ENCODE assay signal across 12 cellular contexts in genomic region chr5:120405291-120405864, GRCh38. TPM values are rescaled to one million over a fixed set of nuclear protein-coding genes. Genes with fewer than 3 reads are reported as not detected.
DNase-seq lines count a peak whose midpoint lies in the region; ATAC-seq, FAIRE-seq and TF ChIP-seq lines count a peak whose summit lies in the region.
"Had no signal": no experiment of that assay in that cellular context is flagged by ENCODE, and none has a peak within 500 bp of the region (broad histone marks: within the 10 kb centered on the region; RNA-seq: fewer than 3 reads in every experiment).

No MANE protein-coding gene starts in this region.

- no peak overlapping the region for H3K27ac ChIP-seq in GM23338 (ENCODE audit: low read depth)
- no peak overlapping the region; the same call in 1 of the 2 replicates for H3K27ac ChIP-seq in SJCRH30
- H3K27ac ChIP-seq: HL-60, parathyroid adenoma had no signal

- H3K4me3 Mint-ChIP-seq in GM23338 = no peak overlapping the region

- TF ChIP-seq CTCF in GM23338 (conservative IDR thresholded peaks at IDR 0.05; ENCODE audit: low read depth in 2 of 2) = no peak
- no peak for TF ChIP-seq CTCF in epithelial cell of esophagus (IDR thresholded peaks at IDR 0.05; ENCODE audit: insufficient read depth, low read depth, low read length, missing control alignments)

- H3K4me2 ChIP-seq in GM23338 (no peak overlapping the region), skeletal muscle satellite cell (ENCODE audit: low read length) (peak overlapping the region; percentile 53)

- H3K79me2 ChIP-seq in GM23338 (replicated peaks; ENCODE audit: insufficient read depth) = no peaks in the 10 kb centered on the region
- H3K79me2 ChIP-seq: parathyroid adenoma had no signal

- no peaks in the 10 kb centered on the region for H3K9me3 ChIP-seq in skeletal muscle satellite cell (replicated peaks; ENCODE audit: low read length)
- no peaks in the 10 kb centered on the region for H3K9me3 ChIP-seq in SJCRH30 (replicated peaks)

- H3K9me3 Mint-ChIP-seq in GM23338 = peaks cover 17% of the 10 kb centered on the region

- H4K20me1 ChIP-seq in GM23338 (replicated peaks; ENCODE audit: insufficient read depth) = no peaks in the 10 kb centered on the region

- H3K4me1 Mint-ChIP-seq in GM23338 = peaks cover 2% of the 10 kb centered on the region; the same call in 1 of the 3 replicates

- H3K27me3 ChIP-seq in GM23338 (ENCODE audit: insufficient read depth) (no peaks in the 10 kb centered on the region), skeletal muscle satellite cell (ENCODE audit: control insufficient read depth, insufficient read depth, low read length) (no peaks in the 10 kb centered on the region), SJCRH30 (no peaks in the 10 kb centered on the region)

- no peak overlapping the region for H3K4me3 ChIP-seq in GM23338
- no peak overlapping the region for H3K4me3 ChIP-seq in epithelial cell of esophagus (ENCODE audit: low read length)
- peak overlapping the region; percentile 34 for H3K4me3 ChIP-seq in skeletal muscle satellite cell (ENCODE audit: low read length)
- H3K4me3 ChIP-seq in SJCRH30 = no peak overlapping the region

- H2AFZ ChIP-seq in GM23338 = 0 out of 2 replicates have a peak overlapping the region, but pooled peaks have one; percentile 4
- H2AFZ ChIP-seq: parathyroid adenoma had no signal

- H3K36me3 ChIP-seq in GM23338 (ENCODE audit: insufficient read depth) = no peaks in the 10 kb centered on the region
- H3K36me3 ChIP-seq in skeletal muscle satellite cell (ENCODE audit: insufficient read depth, low read length) = no peaks in the 10 kb centered on the region
- H3K36me3 ChIP-seq in SJCRH30 = no peaks in the 10 kb centered on the region

- no peak for ATAC-seq in GM23338

- DNase-seq in GM23338 (ENCODE audit: low spot score) = no peak
- DNase-seq in NOMO-1 treated with DMSO at 0.1 percent for 48 hours (lab: John Stamatoyannopoulos, UW; ENCODE audit: unreplicated experiment) = peak; percentile 84
- peak; percentile 70 for DNase-seq in epithelial cell of esophagus (ENCODE audit: low read depth)
- DNase-seq in SJCRH30 = no peak
- no peak for DNase-seq in activated CD4-positive, alpha-beta T cell treated with anti-CD3 and anti-CD28 coated beads for 4 hours
- DNase-seq in HTR-8/SVneo (ENCODE audit: insufficient read length, low spot score) = no peak
- no peak for DNase-seq in SHP77 (lab: John Stamatoyannopoulos, UW)
- DNase-seq: activated CD4-positive, CD25-positive, alpha-beta regulatory T cell; NCI-H524 had no signal

- H3K9ac ChIP-seq in skeletal muscle satellite cell (ENCODE audit: low read depth, low read length) = peak overlapping the region; percentile 53
- H3K9ac ChIP-seq: parathyroid adenoma had no signal

- peaks cover 17% of the 10 kb centered on the region for H3K36me3 Mint-ChIP-seq in GM23338 (ENCODE audit: low read depth)

- no peak overlapping the region for H3K27ac Mint-ChIP-seq in GM23338

- H3F3A ChIP-seq in GM23338 (replicated peaks; ENCODE audit: low read depth) = no peaks in the 10 kb centered on the region

- FAIRE-seq in HTR-8/SVneo (lab: Jason Lieb, UNC) = no peak

- no peaks in the 10 kb centered on the region; the same call in 1 of the 2 replicates for H3K9me2 ChIP-seq in GM23338 (ENCODE audit: insufficient read depth)

- peaks cover 4% of the 10 kb centered on the region for H3K27me3 Mint-ChIP-seq in GM23338 (ENCODE audit: insufficient read depth, low read depth, poor library complexity)

- no peaks in the 10 kb centered on the region for H3K4me1 ChIP-seq in GM23338 (ENCODE audit: insufficient read depth)
- peaks cover 21% of the 10 kb centered on the region for H3K4me1 ChIP-seq in skeletal muscle satellite cell (ENCODE audit: control insufficient read depth, insufficient read depth, low read length)
- H3K4me1 ChIP-seq in SJCRH30 = peaks cover 12% of the 10 kb centered on the region
- H3K4me1 ChIP-seq: parathyroid adenoma had no signal

TF ChIP-seq in GM23338, 12 proteins besides CTCF, POLR2A, EP300 and RAD21 (continues in another document):
- TF ChIP-seq, protein P1, sequence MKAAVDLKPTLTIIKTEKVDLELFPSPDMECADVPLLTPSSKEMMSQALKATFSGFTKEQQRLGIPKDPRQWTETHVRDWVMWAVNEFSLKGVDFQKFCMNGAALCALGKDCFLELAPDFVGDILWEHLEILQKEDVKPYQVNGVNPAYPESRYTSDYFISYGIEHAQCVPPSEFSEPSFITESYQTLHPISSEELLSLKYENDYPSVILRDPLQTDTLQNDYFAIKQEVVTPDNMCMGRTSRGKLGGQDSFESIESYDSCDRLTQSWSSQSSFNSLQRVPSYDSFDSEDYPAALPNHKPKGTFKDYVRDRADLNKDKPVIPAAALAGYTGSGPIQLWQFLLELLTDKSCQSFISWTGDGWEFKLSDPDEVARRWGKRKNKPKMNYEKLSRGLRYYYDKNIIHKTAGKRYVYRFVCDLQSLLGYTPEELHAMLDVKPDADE (IDR thresholded peaks at IDR 0.05) = no peak
- no peak for TF ChIP-seq JUNB (IDR thresholded peaks at IDR 0.05; ENCODE audit: unreplicated experiment)
- no peak for TF ChIP-seq ZNF462 (CRISPR knock-in tag; IDR thresholded peaks at IDR 0.05)
- no peak for TF ChIP-seq EZH2phosphoT487 (IDR thresholded peaks at IDR 0.05; ENCODE audit: unreplicated experiment)
- TF ChIP-seq CREB1 (CRISPR knock-in tag; IDR thresholded peaks at IDR 0.05; ENCODE audit: low read depth) = no peak
- TF ChIP-seq ZNF114 (CRISPR knock-in tag; IDR thresholded peaks at IDR 0.05) = no peak
- no peak for TF ChIP-seq EZH2 (IDR thresholded peaks at IDR 0.05; ENCODE audit: low read depth, unreplicated experiment)
- TF ChIP-seq POLR2AphosphoS5 (IDR thresholded peaks at IDR 0.05; ENCODE audit: low read depth) = no peak
- TF ChIP-seq ZNF331 (CRISPR knock-in tag; IDR thresholded peaks at IDR 0.05; ENCODE audit: low read depth) = no peak
- TF ChIP-seq NANOG (IDR thresholded peaks at IDR 0.05; ENCODE audit: borderline replicate concordance) = no peak

RNA-seq across cellular contexts. Expression of gene PRR16, which starts 58.7 kb away (rescaled TPM):
- total RNA-seq in GM23338 (2014; rRNA removed; shearing (Covaris generic)) = 0.62 and 1.0 TPM in 2 replicates
- 0.64 and 1.7 TPM in 2 replicates for polyA plus RNA-seq in GM23338 (2016; fragmentation: Nextera tagmentation; extraction: Ambion mirVana)
- 7.9 and 9.9 TPM in 2 replicates for total RNA-seq in skeletal muscle satellite cell (2012; rRNA removed)
- 0.20 and 0.84 TPM in 2 replicates for total RNA-seq in SJCRH30 (2014; rRNA removed; shearing (Covaris generic))

Comparison
In these comparisons a context has a peak if more than half of its experiments do, and no peak if none do; other contexts are left out.
1. DNase-seq: peak in NOMO-1 treated with DMSO at 0.1 percent for 48 hours (single experiment) and epithelial cell of esophagus (single experiment); none in GM23338 (single experiment), SJCRH30 (0 of 2), activated CD4-positive, alpha-beta T cell treated with anti-CD3 and anti-CD28 coated beads for 4 hours (0 of 2), HTR-8/SVneo (single experiment) and SHP77 (0 of 2).